In genomic region chr16:30444231-30445148, GRCh38 we compare ENCODE assay signal across 8 cellular contexts. TPM values are rescaled to one million over a fixed set of nuclear protein-coding genes. Genes with fewer than 3 reads are reported as not detected.
A peak's percentile ranks its signal among the peaks of the same experiment; 100 is the strongest.
DNase-seq lines count a peak whose midpoint lies in the region; ATAC-seq and TF ChIP-seq lines count a peak whose summit lies in the region.

No MANE protein-coding gene starts in this region.

- peak overlapping the region; percentile 94 to 95 for H3K9ac ChIP-seq in mucosa of rectum (ENCODE audit: low read depth in 1 of 2, low read length in 2 of 2)

- H3K27me3 ChIP-seq in A673 (replicated peaks; ENCODE audit: insufficient read depth, low read depth, low read length, poor library complexity) = no peaks in the 10 kb centered on the region
- no peaks in the 10 kb centered on the region for H3K27me3 ChIP-seq in breast epithelium
- H3K27me3 ChIP-seq in mucosa of rectum (ENCODE audit: control insufficient read depth in 2 of 2, insufficient read depth in 2 of 2, low read length in 2 of 2) = no peaks in the 10 kb centered on the region

- H3K4me1 Mint-ChIP-seq in HFFc6 (ENCODE audit: low read depth) = peaks cover 23% of the 10 kb centered on the region

- H3K27me3 Mint-ChIP-seq in HFFc6 (ENCODE audit: insufficient read depth) = no peaks in the 10 kb centered on the region; the same call in none of the 2 replicates

- H3K36me3 Mint-ChIP-seq in HFFc6 (ENCODE audit: low read depth) = peaks cover 27% of the 10 kb centered on the region

- H3K9me3 Mint-ChIP-seq in HFFc6 = peaks cover 4% of the 10 kb centered on the region

- TF ChIP-seq POLR2A in breast epithelium (IDR thresholded peaks at IDR 0.05) = no peak

- POLR2A ChIA-PET in A673 (lab: Charles Lee; ENCODE audit: low non-redundant PET) = interaction anchor here (0.7 kb wide), 2 partner anchors 114 to 151 kb away, joined by 3 to 4 read pairs; no protein-coding TSS in a partner anchor

- DNase-seq in A673 (ENCODE audit: low spot score) = no peak
- DNase-seq in HFFc6 = no peak
- DNase-seq in breast epithelium (ENCODE audit: low spot score in 2 of 2) = no peak
- no peak for DNase-seq in LoVo (ENCODE audit: low spot score)
- DNase-seq in mesenteric fat pad (ENCODE audit: low spot score) = no peak
- DNase-seq in NCI-H1105 (lab: John Stamatoyannopoulos, UW) = no peak

- H3K9me3 ChIP-seq in A673 (ENCODE audit: low read depth, low read length, poor library complexity, severe bottlenecking) (no peaks in the 10 kb centered on the region), breast epithelium (no peaks in the 10 kb centered on the region), mucosa of rectum (ENCODE audit: control insufficient read depth in 2 of 2, low read length in 2 of 2) (no peaks in the 10 kb centered on the region)

- H3K36me3 ChIP-seq in A673 (ENCODE audit: insufficient read depth, low read length, poor library complexity, severe bottlenecking) = peaks cover 7% of the 10 kb centered on the region
- no peaks in the 10 kb centered on the region for H3K36me3 ChIP-seq in breast epithelium
- peaks cover 7 to 12% of the 10 kb centered on the region in 2 donors for H3K36me3 ChIP-seq in mucosa of rectum (ENCODE audit: control insufficient read depth in 2 of 2, insufficient read depth in 2 of 2, low read length in 2 of 2)

- ATAC-seq in HG02798 (IDR thresholded peaks at IDR 0.05; ENCODE audit: poor library complexity, unreplicated experiment) = no peak

- BruUV-seq in A673 (replicated peaks; lab: Mats Ljungman, UMichigan) = TSS peak; percentile 76

- intact Hi-C loops in A673 (cut with micrococcal nuclease; ENCODE audit: unreplicated experiment) (loop anchor here (10.0 kb wide), 1 partner anchor 50 kb away; no protein-coding TSS in a partner anchor), breast epithelium (cut with DNase I; ENCODE audit: low total_unique reads) (no loop called here)

- peak overlapping the region; percentile 81 for H3K27ac Mint-ChIP-seq in HFFc6

- H3K4me3 ChIP-seq in A673 (ENCODE audit: low read depth, low read length, poor library complexity, severe bottlenecking) (peak overlapping the region; percentile 95), breast epithelium (peak overlapping the region; percentile 60 to 93 (median 91)), mucosa of rectum (ENCODE audit: low read length in 2 of 2) (peak overlapping the region; percentile 88 to 92)

- no peak for TF ChIP-seq CTCF in A673 (conservative IDR thresholded peaks at IDR 0.05; ENCODE audit: low read depth, low read length)
- TF ChIP-seq CTCF in HFFc6 (IDR thresholded peaks at IDR 0.05) = no peak
- TF ChIP-seq CTCF in breast epithelium (IDR thresholded peaks at IDR 0.05) = no peak

- peak overlapping the region; percentile 89 for H3K4me3 Mint-ChIP-seq in HFFc6

- CTCF ChIA-PET in A673 (lab: Charles Lee) = interaction anchor here (1.8 kb wide), 1 partner anchor 15 kb away, joined by 8 read pairs; the partner anchor contains the start of gene DCTPP1

- peak overlapping the region; percentile 96 for H3K27ac ChIP-seq in A673 (ENCODE audit: low read depth, low read length, poor library complexity, severe bottlenecking)
- peak overlapping the region; percentile 90 to 97 for H3K27ac ChIP-seq in breast epithelium
- H3K27ac ChIP-seq in mucosa of rectum (ENCODE audit: low read depth in 2 of 2, low read length in 2 of 2) = peak overlapping the region; percentile 92 to 94

- H3K4me1 ChIP-seq in A673 (ENCODE audit: insufficient read depth, low read length, poor library complexity, severe bottlenecking) (peaks cover 14% of the 10 kb centered on the region), breast epithelium (peaks cover 3 to 12% of the 10 kb centered on the region in 2 donors), mucosa of rectum (ENCODE audit: control insufficient read depth in 2 of 2, insufficient read depth in 2 of 2, low read length in 2 of 2) (peaks cover 30 to 31% of the 10 kb centered on the region in 2 donors)

RNA-seq across cellular contexts. Expression of gene SEPHS2, which starts 1.2 kb away (rescaled TPM):
- total RNA-seq in A673 (2021) (54.2 and 55.2 TPM in 2 replicates), breast epithelium (10 to 100 TPM; 28.8 to 44.5 (median 40.6) TPM), mesenteric fat pad (48.4 TPM)
- 10 to 100 TPM; 29.7 to 36.7 (median 31.1) TPM for total RNA-seq in HFFc6 (2021; fragmentation: NEBNext Ultra II Directional; extraction: Animal tissue kit (Norgen Biotek cat#: 25700))

RNA-seq across cellular contexts. Expression of gene DCTPP1, which starts 14.7 kb away (rescaled TPM):
- total RNA-seq in A673 (2021) (92.5 and 111 TPM in 2 replicates), breast epithelium (10 to 100 TPM; 11.2 to 25.6 (median 20.1) TPM), mesenteric fat pad (26.8 TPM)
- 10 to 100 TPM; 24.9 to 37.9 (median 28.5) TPM for total RNA-seq in HFFc6 (2021; fragmentation: NEBNext Ultra II Directional; extraction: Animal tissue kit (Norgen Biotek cat#: 25700))

RNA-seq across cellular contexts. Expression of gene ITGAL, which starts 28.1 kb away (rescaled TPM):
- not detected in 2 replicates for total RNA-seq in A673 (2021)
- total RNA-seq in HFFc6 (2021; fragmentation: NEBNext Ultra II Directional; extraction: Animal tissue kit (Norgen Biotek cat#: 25700)) = not detected
- total RNA-seq in breast epithelium = 1 to 10 TPM; 2.3 to 5.7 (median 2.4) TPM
- total RNA-seq in mesenteric fat pad = 6.8 TPM

RNA-seq across cellular contexts. Expression of gene ZNF771, which starts 37.1 kb away (rescaled TPM):
- 21.9 and 22.2 TPM in 2 replicates for total RNA-seq in A673 (2021)
- 10 to 100 TPM; 15.8 to 19.1 (median 16.8) TPM for total RNA-seq in HFFc6 (2021; fragmentation: NEBNext Ultra II Directional; extraction: Animal tissue kit (Norgen Biotek cat#: 25700))
- total RNA-seq in breast epithelium = 10 to 100 TPM; 21.1 to 29.2 (median 22.2) TPM
- total RNA-seq in mesenteric fat pad = 6.3 TPM

RNA-seq across cellular contexts. Expression of gene ZNF48, which starts 49.3 kb away (rescaled TPM):
- 21.6 and 22.0 TPM in 2 replicates for total RNA-seq in A673 (2021)
- 1 to 10 TPM; 5.3 to 7.9 (median 6.1) TPM for total RNA-seq in HFFc6 (2021; fragmentation: NEBNext Ultra II Directional; extraction: Animal tissue kit (Norgen Biotek cat#: 25700))
- 1 to 10 TPM; 4.8 to 9.5 (median 6.2) TPM for total RNA-seq in breast epithelium
- total RNA-seq in mesenteric fat pad = 5.3 TPM
